9 cellular contexts compared by ENCODE assay signal in the genomic region with DNA sequence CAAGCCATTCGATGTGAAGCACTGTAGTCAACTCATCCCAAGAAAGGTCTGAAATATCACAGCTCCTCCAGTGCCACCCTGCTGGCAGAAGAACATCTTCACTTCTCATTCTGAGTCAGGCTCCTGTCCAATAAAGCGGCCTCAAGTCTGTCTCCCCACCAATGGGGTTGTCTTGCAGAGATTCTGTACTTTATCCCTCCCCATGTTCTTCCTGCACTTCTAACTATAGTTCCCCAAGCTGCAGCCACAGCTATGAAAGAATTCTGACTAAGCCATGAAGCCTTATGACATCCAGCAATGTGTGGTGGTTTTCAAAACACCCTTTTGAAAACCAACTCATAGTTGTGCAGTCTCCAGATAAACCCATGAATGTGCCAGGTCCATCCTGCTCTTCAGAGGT. TPM values are rescaled to one million over a fixed set of nuclear protein-coding genes. Genes with fewer than 3 reads are reported as not detected.
DNase-seq lines count a peak whose midpoint lies in the region; ATAC-seq, FAIRE-seq and TF ChIP-seq lines count a peak whose summit lies in the region.
"Had no signal": no experiment of that assay in that cellular context is flagged by ENCODE, and none has a peak within 500 bp of the region (broad histone marks: within the 10 kb centered on the region; RNA-seq: fewer than 3 reads in every experiment).

No MANE protein-coding gene starts in this region.

- no peak overlapping the region for H3K4me3 Mint-ChIP-seq in T-helper 1 cell treated with Interleukin-12 subunit alpha and Interleukin-12 subunit beta and Interleukin-4 antibody, amounts not matched to agents 30 μg/mL and 1 μg/mL, for 36 hours
- peak overlapping the region; percentile 32 for H3K4me3 Mint-ChIP-seq in glutamatergic neuron (ENCODE audit: unreplicated experiment)

- no peak overlapping the region for H3K4me2 ChIP-seq in hepatocyte

- DNase-seq in H54 (ENCODE audit: insufficient read length, low spot score): peak; percentile 30
- DNase-seq in glutamatergic neuron: no peak
- DNase-seq in small intestine: peak; percentile 14
- DNase-seq in stimulated activated naive CD4-positive, alpha-beta T cell (lab: John Stamatoyannopoulos, UW): no peak
- no peak for DNase-seq in hepatocyte (ENCODE audit: low spot score)

- no peak for FAIRE-seq in H54 (lab: Jason Lieb, UNC)
- no peak for FAIRE-seq in small intestine (lab: Jason Lieb, UNC)

- TF ChIP-seq CTCF in glutamatergic neuron (IDR thresholded peaks at IDR 0.05; ENCODE audit: partially characterized antibody, unreplicated experiment) (no peak), hepatocyte (IDR thresholded peaks at IDR 0.05; ENCODE audit: poor library complexity) (no peak)

- H3K4me3 ChIP-seq in small intestine (ENCODE audit: low read depth in 1 of 2, low read length in 2 of 2) (no peak overlapping the region), hepatocyte (no peak overlapping the region)
- H3K4me3 ChIP-seq: body of pancreas had no signal

- peaks cover 65% of the 10 kb centered on the region for H3K4me1 Mint-ChIP-seq in T-helper 1 cell treated with Interleukin-12 subunit alpha and Interleukin-12 subunit beta and Interleukin-4 antibody, amounts not matched to agents 30 μg/mL and 1 μg/mL, for 36 hours (ENCODE audit: low read depth)
- peaks cover 29% of the 10 kb centered on the region for H3K4me1 Mint-ChIP-seq in glutamatergic neuron (ENCODE audit: low read depth, unreplicated experiment)

- whole genome bisulfite sequencing in small intestine, 3 donors: 77 to 83% (median 78%) methylated on average over 2 of the region's 2 CpGs
- 97% methylated on average over 2 of the region's 2 CpGs for whole genome bisulfite sequencing in hepatocyte (ENCODE audit: low lambda C conversion rate, missing lambda C conversion rate)

- H3K27me3 Mint-ChIP-seq in T-helper 1 cell treated with Interleukin-12 subunit alpha and Interleukin-12 subunit beta and Interleukin-4 antibody, amounts not matched to agents 30 μg/mL and 1 μg/mL, for 36 hours (ENCODE audit: low read depth): no peaks in the 10 kb centered on the region
- peaks cover 5% of the 10 kb centered on the region for H3K27me3 Mint-ChIP-seq in glutamatergic neuron (ENCODE audit: unreplicated experiment)

- peaks cover 4 to 30% of the 10 kb centered on the region in 2 donors for H3K4me1 ChIP-seq in small intestine (ENCODE audit: control insufficient read depth in 2 of 2, insufficient read depth in 1 of 2, low read depth in 1 of 2, low read length in 1 of 2)
- peaks cover 62% of the 10 kb centered on the region for H3K4me1 ChIP-seq in hepatocyte (ENCODE audit: insufficient read depth)

- H3K36me3 ChIP-seq in small intestine (ENCODE audit: control insufficient read depth in 2 of 2, insufficient read depth in 2 of 2, low read length in 2 of 2): peaks cover 0 to 3% of the 10 kb centered on the region in 2 donors
- H3K36me3 ChIP-seq in hepatocyte (replicated peaks; ENCODE audit: insufficient read depth, low read depth): peaks cover 3% of the 10 kb centered on the region

- H3K27ac ChIP-seq in small intestine (ENCODE audit: low read depth in 1 of 2, low read length in 1 of 2): peak overlapping the region; percentile 47
- no peak overlapping the region for H3K27ac ChIP-seq in hepatocyte

- H3K36me3 Mint-ChIP-seq in T-helper 1 cell treated with Interleukin-12 subunit alpha and Interleukin-12 subunit beta and Interleukin-4 antibody, amounts not matched to agents 30 μg/mL and 1 μg/mL, for 36 hours (ENCODE audit: low read depth): peaks cover 27% of the 10 kb centered on the region
- no peaks in the 10 kb centered on the region for H3K36me3 Mint-ChIP-seq in glutamatergic neuron (ENCODE audit: unreplicated experiment)

- no peak overlapping the region for H2AFZ ChIP-seq in hepatocyte

- H4K20me1 ChIP-seq in hepatocyte (ENCODE audit: insufficient read depth, poor library complexity, severe bottlenecking): peaks cover 92% of the 10 kb centered on the region

- no peaks in the 10 kb centered on the region for H3K9me3 ChIP-seq in small intestine (ENCODE audit: control insufficient read depth, low read depth)
- no peaks in the 10 kb centered on the region for H3K9me3 ChIP-seq in hepatocyte (ENCODE audit: low read depth)
- H3K9me3 ChIP-seq: body of pancreas had no signal

- peak overlapping the region; percentile 56 for H3K27ac Mint-ChIP-seq in T-helper 1 cell treated with Interleukin-12 subunit alpha and Interleukin-12 subunit beta and Interleukin-4 antibody, amounts not matched to agents 30 μg/mL and 1 μg/mL, for 36 hours
- H3K27ac Mint-ChIP-seq in glutamatergic neuron (ENCODE audit: unreplicated experiment): no peak overlapping the region

- no peak for ATAC-seq in HG03378 (IDR thresholded peaks at IDR 0.05; ENCODE audit: unreplicated experiment)
- ATAC-seq: body of pancreas had no signal

- H3K79me2 ChIP-seq in hepatocyte: peaks cover 100% of the 10 kb centered on the region

- no peaks in the 10 kb centered on the region for H3K9me2 ChIP-seq in hepatocyte (replicated peaks; ENCODE audit: insufficient read depth)

- H3K27me3 ChIP-seq in small intestine (ENCODE audit: control insufficient read depth in 2 of 2, insufficient read depth in 2 of 2, low read length in 2 of 2) (no peaks in the 10 kb centered on the region), hepatocyte (no peaks in the 10 kb centered on the region)
- H3K27me3 ChIP-seq: body of pancreas had no signal

- H3K9me3 Mint-ChIP-seq in T-helper 1 cell treated with Interleukin-12 subunit alpha and Interleukin-12 subunit beta and Interleukin-4 antibody, amounts not matched to agents 30 μg/mL and 1 μg/mL, for 36 hours: no peaks in the 10 kb centered on the region
- no peaks in the 10 kb centered on the region for H3K9me3 Mint-ChIP-seq in glutamatergic neuron (ENCODE audit: unreplicated experiment)

- TF ChIP-seq POLR2A in H54 (IDR thresholded peaks at IDR 0.05; ENCODE audit: low read depth, low read length): no peak

RNA-seq across cellular contexts. Expression of gene MACROH2A1, which starts 6.8 kb away (rescaled TPM):
- total RNA-seq in glutamatergic neuron (ENCODE audit: unreplicated experiment) (215 TPM), hepatocyte (304 and 311 TPM in 2 replicates)
- polyA plus RNA-seq in small intestine (100 to 1,000 TPM; 154 to 223 (median 198) TPM), hepatocyte (180 and 198 TPM in 2 replicates)

RNA-seq across cellular contexts. Expression of gene DCANP1, which starts 54.9 kb away (rescaled TPM):
- total RNA-seq in glutamatergic neuron (ENCODE audit: unreplicated experiment) (not detected), hepatocyte (not detected in 2 replicates)
- polyA plus RNA-seq in small intestine (under 1 TPM in 1 of 3 donors, not detected in 2; 0.01 TPM), hepatocyte (not detected in 2 replicates)
- total RNA-seq: H4 had no signal

RNA-seq across cellular contexts. Expression of gene TIFAB, which starts 59.9 kb away (rescaled TPM):
- total RNA-seq in glutamatergic neuron (ENCODE audit: unreplicated experiment) (not detected), hepatocyte (not detected in 2 replicates)
- polyA plus RNA-seq in small intestine (under 1 TPM in 2 of 3 donors, not detected in 1; 0.07 to 0.27 TPM), hepatocyte (not detected in 2 replicates)
- total RNA-seq: body of pancreas, H4 had no signal

Comparison
In these comparisons a context has a peak if more than half of its experiments do, and no peak if none do; other contexts are left out.
1. DNase-seq: peak in H54 (single experiment) and small intestine (single experiment); none in glutamatergic neuron (single experiment), stimulated activated naive CD4-positive, alpha-beta T cell (0 of 6) and hepatocyte (single experiment).